23 cellular contexts compared by ENCODE assay signal in genomic region chr7:83684928-83685327, GRCh38. TPM values are rescaled to one million over a fixed set of nuclear protein-coding genes. Genes with fewer than 3 reads are reported as not detected.
A peak's percentile ranks its signal among the peaks of the same experiment; 100 is the strongest.
DNase-seq lines count a peak whose midpoint lies in the region; ATAC-seq and TF ChIP-seq lines count a peak whose summit lies in the region.
"Had no signal": no experiment of that assay in that cellular context is flagged by ENCODE, and none has a peak within 500 bp of the region (broad histone marks: within the 10 kb centered on the region; RNA-seq: fewer than 3 reads in every experiment).

No MANE protein-coding gene starts in this region.

- peak overlapping the region; percentile 45 for H3K27ac Mint-ChIP-seq in Calu3 (ENCODE audit: unreplicated experiment)
- H3K27ac Mint-ChIP-seq: CD4-positive, CD25-positive, alpha-beta regulatory T cell had no signal

- H3K27me3 ChIP-seq in lower lobe of right lung (ENCODE audit: low read depth), result no peaks in the 10 kb centered on the region
- H3K27me3 ChIP-seq: adrenal gland, Peyer's patch, tibial nerve had no signal

- no TSS peak for BruUV-seq in Calu3 (replicated peaks; lab: Mats Ljungman, UMichigan)

- H3K36me3 ChIP-seq in lower lobe of right lung, result no peaks in the 10 kb centered on the region
- H3K36me3 ChIP-seq: adrenal gland, Peyer's patch, tibial nerve had no signal

- H3K9me3 ChIP-seq in lower lobe of right lung, result no peaks in the 10 kb centered on the region
- H3K9me3 ChIP-seq: adrenal gland, Peyer's patch, tibial nerve had no signal

- TF ChIP-seq RAD21 in Ishikawa (IDR thresholded peaks at IDR 0.05; ENCODE audit: low read depth), result peak; percentile 34; the same call in 1 of the 2 replicates

- TF ChIP-seq CTCF in Calu3 (IDR thresholded peaks at IDR 0.05; ENCODE audit: unreplicated experiment), result no peak
- no peak for TF ChIP-seq CTCF in lower lobe of right lung (IDR thresholded peaks at IDR 0.05)

- H3K27ac ChIP-seq in epithelial cell of prostate (peak overlapping the region; percentile 13), lower lobe of right lung (no peak overlapping the region)
- H3K27ac ChIP-seq: adrenal gland, GM23248, Peyer's patch, tibial nerve had no signal

- H3K4me3 Mint-ChIP-seq in Calu3 (ENCODE audit: low read depth, unreplicated experiment), result no peak overlapping the region
- H3K4me3 Mint-ChIP-seq: CD4-positive, CD25-positive, alpha-beta regulatory T cell had no signal

- CTCF ChIA-PET in Calu3 (lab: Charles Lee), result no interaction called here

- peaks cover 6% of the 10 kb centered on the region for H3K36me3 Mint-ChIP-seq in Calu3 (ENCODE audit: insufficient read depth, unreplicated experiment)
- H3K36me3 Mint-ChIP-seq: CD4-positive, CD25-positive, alpha-beta regulatory T cell had no signal

- H3K27me3 Mint-ChIP-seq in Calu3 (ENCODE audit: unreplicated experiment), result no peaks in the 10 kb centered on the region
- H3K27me3 Mint-ChIP-seq: CD4-positive, CD25-positive, alpha-beta regulatory T cell had no signal

- TF ChIP-seq EP300 in Ishikawa (IDR thresholded peaks at IDR 0.05; ENCODE audit: borderline replicate concordance), result peak; percentile 95

- no peaks in the 10 kb centered on the region for H3K4me1 ChIP-seq in lower lobe of right lung
- H3K4me1 ChIP-seq: adrenal gland, Peyer's patch, tibial nerve had no signal

- intact Hi-C loops in Calu3 (cut with micrococcal nuclease; ENCODE audit: unreplicated experiment) (no loop called here), lower lobe of right lung (cut with DNase I) (no loop called here)

- H3K9me3 Mint-ChIP-seq in Calu3 (ENCODE audit: low read depth, unreplicated experiment), result no peaks in the 10 kb centered on the region

- peaks cover 11% of the 10 kb centered on the region for H3K4me1 Mint-ChIP-seq in Calu3 (ENCODE audit: low read depth, unreplicated experiment)
- H3K4me1 Mint-ChIP-seq: CD4-positive, CD25-positive, alpha-beta regulatory T cell had no signal

- no peak overlapping the region for H3K4me3 ChIP-seq in lower lobe of right lung
- H3K4me3 ChIP-seq: adrenal gland, GM23248, K562, Peyer's patch, tibial nerve had no signal

- DNase-seq in Calu3, result peak; percentile 30
- peak; percentile 48 for DNase-seq in epithelial cell of prostate (ENCODE audit: low read depth, low spot score)
- no peak for DNase-seq in lower lobe of right lung
- no peak for DNase-seq in kidney glomerular epithelial cell (lab: John Stamatoyannopoulos, UW)
- DNase-seq in AML-193 (lab: John Stamatoyannopoulos, UW), result no peak
- DNase-seq in NCI-H1092 (lab: John Stamatoyannopoulos, UW), result no peak
- no peak for DNase-seq in COLO668 (lab: John Stamatoyannopoulos, UW; ENCODE audit: unreplicated experiment)
- DNase-seq: activated CD4-positive, alpha-beta T cell treated with anti-CD3 and anti-CD28 coated beads for 48 hours; activated gamma-delta T cell; adrenal gland; CD4-positive, CD25-positive, alpha-beta regulatory T cell; effector CD4-positive, alpha-beta T cell; GM23248; head of caudate nucleus; left colon; NCI-H774; occipital lobe; Peyer's patch; stimulated activated naive CD4-positive, alpha-beta T cell had no signal

- peak; percentile 80 to 88 for ATAC-seq in lower lobe of right lung
- ATAC-seq: K562, left colon, sciatic nerve had no signal

TF ChIP-seq in Ishikawa, 13 proteins besides CTCF, POLR2A, EP300 and RAD21:
- TF ChIP-seq TEAD4 (IDR thresholded peaks at IDR 0.05) (peak; percentile 99), FOXM1 (IDR thresholded peaks at IDR 0.05; ENCODE audit: borderline replicate concordance, low read depth) (peak; percentile 92), MAX (IDR thresholded peaks at IDR 0.05) (no peak; the same call in 1 of the 2 replicates), YY1 (IDR thresholded peaks at IDR 0.05; ENCODE audit: low read depth) (peak; percentile 73), REST (IDR thresholded peaks at IDR 0.05; ENCODE audit: low read depth) (0 out of 2 replicates have a peak, but pooled peaks have one; percentile 5), CEBPB (IDR thresholded peaks at IDR 0.05) (no peak), USF1 (IDR thresholded peaks at IDR 0.05) (no peak), CREB1 (IDR thresholded peaks at IDR 0.05; ENCODE audit: low read depth) (no peak), ZBTB7A (IDR thresholded peaks at IDR 0.05; ENCODE audit: low read depth) (no peak), EGR1 (IDR thresholded peaks at IDR 0.05) (no peak), TCF12 (IDR thresholded peaks at IDR 0.05; ENCODE audit: low read depth) (peak; percentile 97), TAF1 (IDR thresholded peaks at IDR 0.05; ENCODE audit: low read depth) (no peak), NFIC (IDR thresholded peaks at IDR 0.05) (peak; percentile 61)

RNA-seq across cellular contexts. Expression of gene SEMA3E, which starts 36.0 kb away (rescaled TPM):
- total RNA-seq in Calu3 (2022) (21.8 and 24.4 TPM in 2 replicates), lower lobe of right lung (8.8 TPM)
- total RNA-seq: CD4-positive, CD25-positive, alpha-beta regulatory T cell had no signal

Comparison
In these comparisons a context has a peak if more than half of its experiments do, and no peak if none do; other contexts are left out.
1. DNase-seq: peak in Calu3 (single experiment) and epithelial cell of prostate (single experiment); none in lower lobe of right lung (single experiment), kidney glomerular epithelial cell (single experiment), AML-193 (0 of 2), NCI-H1092 (single experiment) and COLO668 (single experiment).